In the genomic region with DNA sequence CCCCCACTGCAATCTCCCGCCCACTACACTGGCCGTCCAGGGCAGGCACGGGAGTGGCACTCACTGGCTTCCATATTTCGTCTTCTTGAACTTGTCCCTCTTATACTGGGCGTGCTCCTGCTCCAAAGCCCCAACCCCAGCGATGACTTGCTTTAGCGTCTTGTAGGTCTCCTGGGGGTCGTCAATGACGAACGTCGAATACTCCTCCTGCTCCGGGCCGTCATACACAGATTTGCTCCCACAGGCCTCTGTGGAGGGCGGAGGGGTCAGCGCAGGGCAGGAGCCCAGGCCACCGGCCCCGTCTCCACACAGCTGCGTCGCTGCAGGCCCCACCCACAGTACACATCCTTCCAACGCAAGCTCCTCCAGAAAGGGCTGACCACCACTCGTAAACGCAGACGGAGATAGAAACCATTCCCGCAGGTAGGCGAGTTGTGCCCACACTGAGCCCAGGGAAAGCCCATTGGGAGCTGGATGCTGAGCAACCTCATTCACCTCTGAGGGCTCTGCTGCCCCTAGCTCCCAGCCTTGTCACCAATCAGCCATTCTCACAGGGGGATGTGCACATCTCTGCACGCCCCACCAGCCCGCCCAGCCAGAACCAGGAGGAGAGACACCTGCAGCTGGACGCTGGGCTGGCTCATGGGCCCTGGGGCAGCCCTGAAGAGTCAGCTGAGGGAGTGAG, we compare ENCODE assay signal across 18 cellular contexts. TPM values are rescaled to one million over a fixed set of nuclear protein-coding genes. Genes with fewer than 3 reads are reported as not detected.
DNase-seq lines count a peak whose midpoint lies in the region; ATAC-seq and TF ChIP-seq lines count a peak whose summit lies in the region.
"Had no signal": no experiment of that assay in that cellular context is flagged by ENCODE, and none has a peak within 500 bp of the region (broad histone marks: within the 10 kb centered on the region; RNA-seq: fewer than 3 reads in every experiment).

No MANE protein-coding gene starts in this region.

- H2AFZ ChIP-seq in neural progenitor cell (replicated peaks), result no peak overlapping the region

- H3K4me3 ChIP-seq in neural progenitor cell (no peak overlapping the region), uterus (no peak overlapping the region)
- H3K4me3 ChIP-seq: adrenal gland, ovary, vagina had no signal

- no peak overlapping the region for H3K4me2 ChIP-seq in neural progenitor cell

- H3K9me3 Mint-ChIP-seq in activated naive CD8-positive, alpha-beta T cell treated with anti-CD3 and anti-CD28 coated beads, Interleukin-2, amount 10 ng/mL, durations not matched to agents 7 days and 5 days, result peaks cover 2% of the 10 kb centered on the region
- no peaks in the 10 kb centered on the region for H3K9me3 Mint-ChIP-seq in activated naive CD8-positive, alpha-beta T cell treated with anti-CD3 and anti-CD28 coated beads, Interleukin-2, amount 50 U/mL, for 24 hours
- H3K9me3 Mint-ChIP-seq in neural progenitor cell, result no peaks in the 10 kb centered on the region
- H3K9me3 Mint-ChIP-seq: activated T-cell treated with anti-CD3 and anti-CD28 coated beads, Interleukin-2, amount 50 U/mL, for 24 hours; stimulated activated effector memory CD8-positive, alpha-beta T cell treated with anti-CD3 and anti-CD28 coated beads, Interleukin-12 subunit alpha, Interleukin-12 subunit beta, amount 100 ng/mL, for 72 hours had no signal

- H3K4me3 Mint-ChIP-seq in activated naive CD8-positive, alpha-beta T cell treated with anti-CD3 and anti-CD28 coated beads, Interleukin-2, amount 10 ng/mL, durations not matched to agents 7 days and 5 days, result no peak overlapping the region
- no peak overlapping the region for H3K4me3 Mint-ChIP-seq in activated naive CD8-positive, alpha-beta T cell treated with anti-CD3 and anti-CD28 coated beads, Interleukin-2, amount 50 U/mL, for 24 hours
- no peak overlapping the region for H3K4me3 Mint-ChIP-seq in neural progenitor cell
- H3K4me3 Mint-ChIP-seq: activated T-cell treated with anti-CD3 and anti-CD28 coated beads, Interleukin-2, amount 50 U/mL, for 24 hours; stimulated activated effector memory CD8-positive, alpha-beta T cell treated with anti-CD3 and anti-CD28 coated beads, Interleukin-12 subunit alpha, Interleukin-12 subunit beta, amount 100 ng/mL, for 72 hours had no signal

- H3K9ac ChIP-seq in neural progenitor cell, result no peak overlapping the region

- H3K27ac Mint-ChIP-seq in activated naive CD8-positive, alpha-beta T cell treated with anti-CD3 and anti-CD28 coated beads, Interleukin-2, amount 10 ng/mL, durations not matched to agents 7 days and 5 days, result no peak overlapping the region
- H3K27ac Mint-ChIP-seq in activated naive CD8-positive, alpha-beta T cell treated with anti-CD3 and anti-CD28 coated beads, Interleukin-2, amount 50 U/mL, for 24 hours, result no peak overlapping the region
- peak overlapping the region; percentile 33 for H3K27ac Mint-ChIP-seq in neural progenitor cell

- TF ChIP-seq POLR2A in uterus (IDR thresholded peaks at IDR 0.05), result no peak

- POLR2A ChIA-PET in activated naive CD8-positive, alpha-beta T cell treated with anti-CD3 and anti-CD28 coated beads, Interleukin-2, amount 10 ng/mL, durations not matched to agents 7 days and 5 days (lab: Charles Lee), result no interaction called here

- no peaks in the 10 kb centered on the region for H3F3A ChIP-seq in neural progenitor cell (ENCODE audit: low read depth)

- peak; percentile 23 for DNase-seq in activated naive CD8-positive, alpha-beta T cell treated with anti-CD3 and anti-CD28 coated beads, Interleukin-2, amount 10 ng/mL, durations not matched to agents 7 days and 5 days
- no peak for DNase-seq in activated naive CD8-positive, alpha-beta T cell treated with anti-CD3 and anti-CD28 coated beads, Interleukin-2, amount 50 U/mL, for 24 hours
- DNase-seq in neural progenitor cell (ENCODE audit: low spot score) (no peak), uterus (peak; percentile 8 to 9), NCI-H69 (lab: John Stamatoyannopoulos, UW) (no peak)
- DNase-seq: activated CD4-positive, alpha-beta T cell treated with anti-CD3 and anti-CD28 coated beads, Interleukin-2, amount 50 U/mL, for 4 hours; activated T-cell treated with anti-CD3 and anti-CD28 coated beads, Interleukin-2, amount 50 U/mL, for 24 hours; cerebellar nuclear complex; left cardiac atrium; NCI-H82 had no signal

- H3K4me1 Mint-ChIP-seq in activated naive CD8-positive, alpha-beta T cell treated with anti-CD3 and anti-CD28 coated beads, Interleukin-2, amount 10 ng/mL, durations not matched to agents 7 days and 5 days, result peaks cover 1% of the 10 kb centered on the region
- H3K4me1 Mint-ChIP-seq in activated naive CD8-positive, alpha-beta T cell treated with anti-CD3 and anti-CD28 coated beads, Interleukin-2, amount 50 U/mL, for 24 hours, result no peaks in the 10 kb centered on the region
- peaks cover 3% of the 10 kb centered on the region for H3K4me1 Mint-ChIP-seq in neural progenitor cell

- H3K27me3 ChIP-seq in neural progenitor cell (no peaks in the 10 kb centered on the region), uterus (no peaks in the 10 kb centered on the region)
- H3K27me3 ChIP-seq: adrenal gland, ovary, vagina had no signal

- H3K9me3 ChIP-seq in neural progenitor cell (ENCODE audit: low read depth) (no peaks in the 10 kb centered on the region), uterus (no peaks in the 10 kb centered on the region)
- H3K9me3 ChIP-seq: adrenal gland, ovary, vagina had no signal

- ATAC-seq in activated naive CD8-positive, alpha-beta T cell treated with anti-CD3 and anti-CD28 coated beads, Interleukin-2, amount 10 ng/mL, durations not matched to agents 7 days and 5 days (ENCODE audit: low read depth), result no peak
- no peak for ATAC-seq in activated naive CD8-positive, alpha-beta T cell treated with anti-CD3 and anti-CD28 coated beads, Interleukin-2, amount 50 U/mL, for 24 hours
- peak; percentile 12 for ATAC-seq in esophagus mucosa
- ATAC-seq in GM21447 (IDR thresholded peaks at IDR 0.05; ENCODE audit: unreplicated experiment), result no peak
- no peak for ATAC-seq in HG02623 (IDR thresholded peaks at IDR 0.05; ENCODE audit: unreplicated experiment)
- ATAC-seq: stimulated activated effector memory CD8-positive, alpha-beta T cell treated with anti-CD3 and anti-CD28 coated beads, Interleukin-12 subunit alpha, Interleukin-12 subunit beta, amount 100 ng/mL, for 72 hours had no signal

- H3K27ac ChIP-seq in neural progenitor cell (no peak overlapping the region), uterus (no peak overlapping the region)
- H3K27ac ChIP-seq: adrenal gland, ovary, vagina had no signal

- intact Hi-C loops in uterus (cut with DNase I; ENCODE audit: low total_unique reads), result no loop called here

- H3K79me2 ChIP-seq in neural progenitor cell (ENCODE audit: low read depth), result no peaks in the 10 kb centered on the region

- no peak for TF ChIP-seq CTCF in neural progenitor cell (IDR thresholded peaks at IDR 0.05)
- no peak for TF ChIP-seq CTCF in uterus (IDR thresholded peaks at IDR 0.05)

- no peaks in the 10 kb centered on the region for H3K27me3 Mint-ChIP-seq in activated naive CD8-positive, alpha-beta T cell treated with anti-CD3 and anti-CD28 coated beads, Interleukin-2, amount 10 ng/mL, durations not matched to agents 7 days and 5 days
- H3K27me3 Mint-ChIP-seq in activated naive CD8-positive, alpha-beta T cell treated with anti-CD3 and anti-CD28 coated beads, Interleukin-2, amount 50 U/mL, for 24 hours, result no peaks in the 10 kb centered on the region
- H3K27me3 Mint-ChIP-seq in neural progenitor cell (ENCODE audit: insufficient read depth, low read depth), result peaks cover 2% of the 10 kb centered on the region
- H3K27me3 Mint-ChIP-seq: activated T-cell treated with anti-CD3 and anti-CD28 coated beads, Interleukin-2, amount 50 U/mL, for 24 hours had no signal

- H3K36me3 Mint-ChIP-seq in activated naive CD8-positive, alpha-beta T cell treated with anti-CD3 and anti-CD28 coated beads, Interleukin-2, amount 10 ng/mL, durations not matched to agents 7 days and 5 days, result peaks cover 14% of the 10 kb centered on the region
- H3K36me3 Mint-ChIP-seq in activated naive CD8-positive, alpha-beta T cell treated with anti-CD3 and anti-CD28 coated beads, Interleukin-2, amount 50 U/mL, for 24 hours (ENCODE audit: low read depth), result peaks cover 17% of the 10 kb centered on the region
- peaks cover 24% of the 10 kb centered on the region for H3K36me3 Mint-ChIP-seq in neural progenitor cell

- H3K4me1 ChIP-seq in neural progenitor cell, result no peaks in the 10 kb centered on the region
- no peaks in the 10 kb centered on the region for H3K4me1 ChIP-seq in uterus
- H3K4me1 ChIP-seq: adrenal gland had no signal

- H3K36me3 ChIP-seq in neural progenitor cell (no peaks in the 10 kb centered on the region), uterus (no peaks in the 10 kb centered on the region)
- H3K36me3 ChIP-seq: ovary had no signal

- no peaks in the 10 kb centered on the region for H4K20me1 ChIP-seq in neural progenitor cell (ENCODE audit: low read depth)

RNA-seq across cellular contexts. Expression of a gene that starts 7.9 kb away (rescaled TPM):
- total RNA-seq in activated naive CD8-positive, alpha-beta T cell treated with anti-CD3 and anti-CD28 coated beads, Interleukin-2, amount 10 ng/mL, durations not matched to agents 7 days and 5 days, result 1 to 10 TPM; 4.0 to 4.9 TPM
- total RNA-seq in esophagus mucosa, result 0.08 TPM
- not detected in 2 replicates for total RNA-seq in neural progenitor cell (ENCODE audit: low replicate concordance)
- 1 to 10 TPM in 1 of 4 donors, under 1 TPM in 1, not detected in 2; 0.07 to 1.7 TPM for total RNA-seq in uterus
- total RNA-seq: RPMI7951, vagina had no signal

Comparison
In these comparisons a context has a peak if more than half of its experiments do, and no peak if none do; other contexts are left out.
1. DNase-seq: peak in activated naive CD8-positive, alpha-beta T cell treated with anti-CD3 and anti-CD28 coated beads, Interleukin-2, amount 10 ng/mL, durations not matched to agents 7 days and 5 days (single experiment) and uterus (2 of 2); none in activated naive CD8-positive, alpha-beta T cell treated with anti-CD3 and anti-CD28 coated beads, Interleukin-2, amount 50 U/mL, for 24 hours (single experiment), neural progenitor cell (single experiment) and NCI-H69 (single experiment).